In genomic region chr7:855686-856369, GRCh38 we compare ENCODE assay signal across 26 cellular contexts.
"Had no signal": no experiment of that assay in that cellular context is flagged by ENCODE, and none has a peak within 500 bp of the region (broad histone marks: within the 10 kb centered on the region; RNA-seq: fewer than 3 reads in every experiment).

No MANE protein-coding gene starts in this region.

- H3K27me3 Mint-ChIP-seq: activated CD4-positive, alpha-beta T cell treated with anti-CD3 and anti-CD28 coated beads, Interleukin-2, amount 10 ng/mL, durations not matched to agents 7 days and 5 days; activated CD8-positive, alpha-beta memory T cell treated with anti-CD3 and anti-CD28 coated beads, Interleukin-2, amount 10 ng/mL, durations not matched to agents 7 days and 5 days; activated CD8-positive, alpha-beta T cell treated with anti-CD3 and anti-CD28 coated beads for 36 hours; activated naive CD8-positive, alpha-beta T cell treated with anti-CD3 and anti-CD28 coated beads, Interleukin-2, amount 50 U/mL, for 24 hours; brain; dendritic cell treated with granulocyte-macrophage colony-stimulating factor and Interleukin-4, amounts not matched to agents 40 ng/mL and 50 ng/mL, for 4 days; naive thymus-derived CD8-positive, alpha-beta T cell; stimulated activated naive CD8-positive, alpha-beta T cell treated with anti-CD3 and anti-CD28 coated beads, Interleukin-15, Interleukin-2, amounts not matched to agents 100 ng/mL and 50 ng/mL, for 24 hours; T-cell had no signal

- H3K36me3 ChIP-seq: ovary had no signal

- H3K27ac Mint-ChIP-seq: activated CD4-positive, alpha-beta T cell treated with anti-CD3 and anti-CD28 coated beads, Interleukin-2, amount 10 ng/mL, durations not matched to agents 7 days and 5 days; activated CD8-positive, alpha-beta memory T cell treated with anti-CD3 and anti-CD28 coated beads, Interleukin-2, amount 10 ng/mL, durations not matched to agents 7 days and 5 days; activated CD8-positive, alpha-beta T cell treated with anti-CD3 and anti-CD28 coated beads for 36 hours; activated naive CD8-positive, alpha-beta T cell treated with anti-CD3 and anti-CD28 coated beads, Interleukin-2, amount 50 U/mL, for 24 hours; brain; dendritic cell treated with granulocyte-macrophage colony-stimulating factor and Interleukin-4, amounts not matched to agents 40 ng/mL and 50 ng/mL, for 4 days; naive thymus-derived CD8-positive, alpha-beta T cell; stimulated activated naive CD8-positive, alpha-beta T cell treated with anti-CD3 and anti-CD28 coated beads, Interleukin-15, Interleukin-2, amounts not matched to agents 100 ng/mL and 50 ng/mL, for 24 hours; T-cell; T-helper 2 cell treated with Interferon-gamma antibody and Interleukin-4, amounts not matched to agents 5 μg/mL and 100 μg/mL, for 36 hours had no signal

- H3K4me3 Mint-ChIP-seq: activated CD4-positive, alpha-beta T cell treated with anti-CD3 and anti-CD28 coated beads, Interleukin-2, amount 10 ng/mL, durations not matched to agents 7 days and 5 days; activated CD8-positive, alpha-beta memory T cell treated with anti-CD3 and anti-CD28 coated beads, Interleukin-2, amount 10 ng/mL, durations not matched to agents 7 days and 5 days; activated CD8-positive, alpha-beta T cell treated with anti-CD3 and anti-CD28 coated beads for 36 hours; activated naive CD8-positive, alpha-beta T cell treated with anti-CD3 and anti-CD28 coated beads, Interleukin-2, amount 50 U/mL, for 24 hours; brain; dendritic cell treated with granulocyte-macrophage colony-stimulating factor and Interleukin-4, amounts not matched to agents 40 ng/mL and 50 ng/mL, for 4 days; naive thymus-derived CD8-positive, alpha-beta T cell; stimulated activated naive CD8-positive, alpha-beta T cell treated with anti-CD3 and anti-CD28 coated beads, Interleukin-15, Interleukin-2, amounts not matched to agents 100 ng/mL and 50 ng/mL, for 24 hours; T-cell; T-helper 2 cell treated with Interferon-gamma antibody and Interleukin-4, amounts not matched to agents 5 μg/mL and 100 μg/mL, for 36 hours had no signal

- H3K9me3 Mint-ChIP-seq: activated CD4-positive, alpha-beta T cell treated with anti-CD3 and anti-CD28 coated beads, Interleukin-2, amount 10 ng/mL, durations not matched to agents 7 days and 5 days; activated CD8-positive, alpha-beta T cell treated with anti-CD3 and anti-CD28 coated beads for 36 hours; activated naive CD8-positive, alpha-beta T cell treated with anti-CD3 and anti-CD28 coated beads, Interleukin-2, amount 50 U/mL, for 24 hours; brain; dendritic cell treated with granulocyte-macrophage colony-stimulating factor and Interleukin-4, amounts not matched to agents 40 ng/mL and 50 ng/mL, for 4 days; naive thymus-derived CD8-positive, alpha-beta T cell; stimulated activated naive CD8-positive, alpha-beta T cell treated with anti-CD3 and anti-CD28 coated beads, Interleukin-15, Interleukin-2, amounts not matched to agents 100 ng/mL and 50 ng/mL, for 24 hours; T-cell; T-helper 2 cell treated with Interferon-gamma antibody and Interleukin-4, amounts not matched to agents 5 μg/mL and 100 μg/mL, for 36 hours had no signal

- H3K4me1 ChIP-seq: lower lobe of right lung, tibial artery had no signal

- H3K27me3 ChIP-seq: esophagus muscularis mucosa, ovary, tibial artery had no signal

- H3K9me3 ChIP-seq: esophagus muscularis mucosa, lower lobe of right lung, ovary, psoas muscle, tibial artery had no signal

- H3K4me3 ChIP-seq: esophagus muscularis mucosa, lower lobe of right lung, ovary, psoas muscle, tibial artery had no signal

- ATAC-seq: activated CD8-positive, alpha-beta memory T cell treated with anti-CD3 and anti-CD28 coated beads, Interleukin-2, amount 10 ng/mL, durations not matched to agents 7 days and 5 days; activated CD8-positive, alpha-beta T cell treated with anti-CD3 and anti-CD28 coated beads for 36 hours; activated naive CD8-positive, alpha-beta T cell treated with anti-CD3 and anti-CD28 coated beads, Interleukin-2, amount 50 U/mL, for 24 hours; naive thymus-derived CD8-positive, alpha-beta T cell; psoas muscle; T-cell had no signal

- H3K4me1 Mint-ChIP-seq: activated CD4-positive, alpha-beta T cell treated with anti-CD3 and anti-CD28 coated beads, Interleukin-2, amount 10 ng/mL, durations not matched to agents 7 days and 5 days; activated CD8-positive, alpha-beta memory T cell treated with anti-CD3 and anti-CD28 coated beads, Interleukin-2, amount 10 ng/mL, durations not matched to agents 7 days and 5 days; activated naive CD8-positive, alpha-beta T cell treated with anti-CD3 and anti-CD28 coated beads, Interleukin-2, amount 50 U/mL, for 24 hours; brain; T-cell had no signal

- H3K27ac ChIP-seq: esophagus muscularis mucosa, lower lobe of right lung, ovary, psoas muscle, tibial artery, VCaP had no signal

- DNase-seq: activated CD4-positive, alpha-beta T cell treated with anti-CD3 and anti-CD28 coated beads, Interleukin-2, amount 10 ng/mL, durations not matched to agents 7 days and 5 days; activated CD4-positive, CD25-positive, alpha-beta regulatory T cell treated with anti-CD3 and anti-CD28 coated beads, Interleukin-2, amount 50 U/mL, for 72 hours; activated CD8-positive, alpha-beta memory T cell treated with anti-CD3 and anti-CD28 coated beads, Interleukin-2, amount 10 ng/mL, durations not matched to agents 7 days and 5 days; activated CD8-positive, alpha-beta T cell treated with anti-CD3 and anti-CD28 coated beads for 36 hours; activated gamma-delta T cell; activated naive CD4-positive, alpha-beta T cell treated with anti-CD3 and anti-CD28 coated beads, Interleukin-2, amount 50 U/mL, for 16 hours; activated naive CD8-positive, alpha-beta T cell treated with anti-CD3 and anti-CD28 coated beads, Interleukin-2, amount 50 U/mL, for 24 hours; activated T-cell treated with anti-CD3 and anti-CD28 coated beads for 4 hours; effector memory CD4-positive, alpha-beta T cell; hippocampal formation; lower lobe of right lung; ovary; psoas muscle; stimulated activated CD4-positive, alpha-beta T cell treated with anti-CD3 and anti-CD28 coated beads, Interleukin-12 subunit alpha, Interleukin-12 subunit beta, amount 100 ng/mL, for 4 hours; stimulated activated CD4-positive, alpha-beta T cell treated with anti-CD3 and anti-CD28 coated beads, Interleukin-4, amount 100 ng/mL, for 4 hours; T-cell; tibial artery had no signal

- FAIRE-seq: endothelial cell of umbilical vein, frontal cortex had no signal
